ENCODE assay signal across 9 cellular contexts in genomic region chr1:144412068-144412471, GRCh38. TPM values are rescaled to one million over a fixed set of nuclear protein-coding genes. Genes with fewer than 3 reads are reported as not detected.
DNase-seq lines count a peak whose midpoint lies in the region; ATAC-seq and TF ChIP-seq lines count a peak whose summit lies in the region.
"Not testable (repeated sequence)": the region's sequence is repeated elsewhere in the genome, so short reads cannot be mapped to it uniquely, and the experiment has no call there.
"Had no signal": no experiment of that assay in that cellular context is flagged by ENCODE, and none has a peak within 500 bp of the region (broad histone marks: within the 10 kb centered on the region; RNA-seq: fewer than 3 reads in every experiment).

No MANE protein-coding gene starts in this region.

- DNase-seq in NCI-H510A (lab: John Stamatoyannopoulos, UW) (peak; percentile 37), brain microvascular endothelial cell (peak; percentile 91), iPS DF 19.7 (ENCODE audit: low read depth, low spot score) (peak; percentile 33), gastrocnemius medialis (peak; percentile 33 to 75), ureter (ENCODE audit: low spot score) (peak; percentile 87)

- not testable (repeated sequence) for TF ChIP-seq POLR2A in gastrocnemius medialis (IDR thresholded peaks at IDR 0.05)

- not testable (repeated sequence) for TF ChIP-seq CTCF in brain microvascular endothelial cell (IDR thresholded peaks at IDR 0.05; ENCODE audit: low read depth, low read length, missing control alignments); gastrocnemius medialis (IDR thresholded peaks at IDR 0.05 in 4 of 5, conservative IDR thresholded peaks at IDR 0.05 in 1 of 5)

- H3K4me3 ChIP-seq in brain microvascular endothelial cell (ENCODE audit: low read depth, low read length), result not testable (repeated sequence)
- H3K4me3 ChIP-seq in gastrocnemius medialis, result peak overlapping the region; percentile 31 to 61 (median 54)

- intact Hi-C loops in gastrocnemius medialis (cut with DNase I; ENCODE audit: low total_unique reads), result not testable (repeated sequence)

- H3K9me3 ChIP-seq in gastrocnemius medialis, result not testable (repeated sequence)

- ATAC-seq in GM19025 (IDR thresholded peaks at IDR 0.05; ENCODE audit: low read depth, unreplicated experiment), result peak; percentile 65
- ATAC-seq in HG03280 (IDR thresholded peaks at IDR 0.05; ENCODE audit: unreplicated experiment), result peak; percentile 53
- peak; percentile 30 to 37 for ATAC-seq in activated CD4-positive, CD25-positive, alpha-beta regulatory T cell treated with anti-CD3 and anti-CD28 coated beads, Interleukin-2, amount 50 U/mL, for 24 hours
- ATAC-seq in gastrocnemius medialis, result peak; percentile 55 to 78

- not testable (repeated sequence) for H3K4me1 ChIP-seq in gastrocnemius medialis

- H3K27ac ChIP-seq in brain microvascular endothelial cell, result peak overlapping the region; percentile 29
- H3K27ac ChIP-seq in gastrocnemius medialis, result peak overlapping the region in 2 of 4 donors; percentile 70 to 78

- in situ Hi-C loops in brain microvascular endothelial cell (cut with HindIII; ENCODE audit: low pct_ligation_motif_present, low sequenced_read_pairs); gastrocnemius medialis (cut with MboI; ENCODE audit: low sequenced_read_pairs in 4 of 4): not testable (repeated sequence)

- H3K27me3 ChIP-seq in brain microvascular endothelial cell (replicated peaks); gastrocnemius medialis: not testable (repeated sequence)

- not testable (repeated sequence) for H3K36me3 ChIP-seq in brain microvascular endothelial cell (replicated peaks); gastrocnemius medialis

RNA-seq across cellular contexts. Expression of gene PPIAL4E, which starts 38.6 kb away (rescaled TPM):
- not detected for total RNA-seq in gastrocnemius medialis
- total RNA-seq in ureter, result 0.81 TPM
- total RNA-seq: kidney epithelial cell had no signal

RNA-seq across cellular contexts. Expression of gene NBPF15, which starts 49.4 kb away (rescaled TPM):
- total RNA-seq in gastrocnemius medialis (1 to 10 TPM; 1.6 to 3.3 (median 2.7) TPM), ureter (42.4 TPM)

Comparison
In these comparisons a context has a peak if more than half of its experiments do, and no peak if none do; other contexts are left out.
1. DNase-seq: peak in every context shown above with its lines; median percentile 91 in brain microvascular endothelial cell; 87 in ureter; 54 in gastrocnemius medialis; 37 in NCI-H510A; 33 in iPS DF 19.7.
2. RNA of gene NBPF15, which starts 49.4 kb away (total RNA-seq): 42.4 TPM in ureter (single experiment); 1.6 to 3.3 TPM in gastrocnemius medialis; every median in the first group is over 10 times any median in the second.
3. Peak in every context shown above with its lines, with median percentiles within 50 percentile points of each other: ATAC-seq.